ENCODE assay signal across 16 cellular contexts in genomic region chr4:127936974-127937373, GRCh38. TPM values are rescaled to one million over a fixed set of nuclear protein-coding genes. Genes with fewer than 3 reads are reported as not detected.
DNase-seq lines count a peak whose midpoint lies in the region; ATAC-seq, FAIRE-seq and TF ChIP-seq lines count a peak whose summit lies in the region.
"Had no signal": no experiment of that assay in that cellular context is flagged by ENCODE, and none has a peak within 500 bp of the region (broad histone marks: within the 10 kb centered on the region; RNA-seq: fewer than 3 reads in every experiment).

No MANE protein-coding gene starts in this region.

- CTCF ChIA-PET in activated CD4-positive, alpha-beta T cell treated with anti-CD3 and anti-CD28 coated beads for 36 hours (lab: Charles Lee) = interaction anchor here (1.0 kb wide), 1 partner anchor 28 kb away, joined by 4 read pairs; the partner anchor contains the start of genes ABHD18 and MFSD8
- CTCF ChIA-PET in PC-3 (lab: Charles Lee) = no interaction called here

- POLR2A ChIA-PET in activated CD4-positive, alpha-beta T cell treated with anti-CD3 and anti-CD28 coated beads for 36 hours (lab: Charles Lee) = no interaction called here
- POLR2A ChIA-PET in PC-3 (lab: Charles Lee; ENCODE audit: unreplicated experiment) = no interaction called here

- no peak overlapping the region for H3K27ac Mint-ChIP-seq in activated CD4-positive, alpha-beta T cell treated with anti-CD3 and anti-CD28 coated beads for 36 hours
- H3K27ac Mint-ChIP-seq in chondrocyte (ENCODE audit: unreplicated experiment) = peak overlapping the region; percentile 88
- H3K27ac Mint-ChIP-seq in T-helper 2 cell treated with Interferon-gamma antibody and Interleukin-4, amounts not matched to agents 5 μg/mL and 100 μg/mL, for 36 hours = no peak overlapping the region

- no peaks in the 10 kb centered on the region for H3K27me3 Mint-ChIP-seq in activated CD4-positive, alpha-beta T cell treated with anti-CD3 and anti-CD28 coated beads for 36 hours
- H3K27me3 Mint-ChIP-seq in chondrocyte (ENCODE audit: low read depth) = no peaks in the 10 kb centered on the region
- H3K27me3 Mint-ChIP-seq in T-helper 2 cell treated with Interferon-gamma antibody and Interleukin-4, amounts not matched to agents 5 μg/mL and 100 μg/mL, for 36 hours (ENCODE audit: low read depth) = no peaks in the 10 kb centered on the region

- peaks cover 13% of the 10 kb centered on the region for H3K36me3 Mint-ChIP-seq in activated CD4-positive, alpha-beta T cell treated with anti-CD3 and anti-CD28 coated beads for 36 hours (ENCODE audit: low read depth)
- peaks cover 8% of the 10 kb centered on the region for H3K36me3 Mint-ChIP-seq in chondrocyte (ENCODE audit: low read depth)
- peaks cover 11% of the 10 kb centered on the region for H3K36me3 Mint-ChIP-seq in T-helper 2 cell treated with Interferon-gamma antibody and Interleukin-4, amounts not matched to agents 5 μg/mL and 100 μg/mL, for 36 hours (ENCODE audit: low read depth)

- H3K79me2 ChIP-seq in PC-3 (ENCODE audit: low read length) = no peaks in the 10 kb centered on the region

- H3K27ac ChIP-seq in PC-3 (ENCODE audit: low read length) (no peak overlapping the region), kidney (ENCODE audit: low read depth in 2 of 2, low read length in 2 of 2) (no peak overlapping the region)
- H3K27ac ChIP-seq: 22Rv1, tibial artery had no signal

- H3K9me3 Mint-ChIP-seq in activated CD4-positive, alpha-beta T cell treated with anti-CD3 and anti-CD28 coated beads for 36 hours (ENCODE audit: low read depth) = no peaks in the 10 kb centered on the region
- no peaks in the 10 kb centered on the region for H3K9me3 Mint-ChIP-seq in chondrocyte (ENCODE audit: low read depth)
- H3K9me3 Mint-ChIP-seq in T-helper 2 cell treated with Interferon-gamma antibody and Interleukin-4, amounts not matched to agents 5 μg/mL and 100 μg/mL, for 36 hours = no peaks in the 10 kb centered on the region
- H3K9me3 Mint-ChIP-seq: nephron progenitor cell had no signal

- no peak overlapping the region for H3K4me2 ChIP-seq in PC-3 (ENCODE audit: low read length)

- H3F3A ChIP-seq in PC-3 (ENCODE audit: low read length, unreplicated experiment) = no peaks in the 10 kb centered on the region

- H3K4me3 ChIP-seq in PC-3 (ENCODE audit: low read length) = no peak overlapping the region
- H3K4me3 ChIP-seq in kidney (ENCODE audit: low read length in 2 of 2) = no peak overlapping the region
- H3K4me3 ChIP-seq: tibial artery had no signal

- no peak for DNase-seq in activated CD4-positive, alpha-beta T cell treated with anti-CD3 and anti-CD28 coated beads for 36 hours
- DNase-seq in activated CD4-positive, alpha-beta T cell treated with anti-CD3 and anti-CD28 coated beads for 1 hour = no peak
- DNase-seq in PC-3 (peak; percentile 21), chondrocyte (ENCODE audit: low spot score) (no peak), renal cortical epithelial cell (ENCODE audit: low read depth) (peak; percentile 14), kidney (no peak)
- no peak for DNase-seq in T-helper 2 cell treated with Interferon-gamma antibody and Interleukin-4, amounts not matched to agents 5 μg/mL and 100 μg/mL, for 36 hours (ENCODE audit: low spot score)
- DNase-seq: activated naive CD4-positive, alpha-beta T cell treated with Interleukin-2 at 50 U/mL for 16 hours; NCI-H1092; NCI-H2171 treated with DMSO at 0.1 percent for 48 hours; nephron progenitor cell; Right ventricle myocardium superior; stimulated activated CD8-positive, alpha-beta memory T cell treated with anti-CD3 and anti-CD28 coated beads, Interleukin-4, amount 100 ng/mL, for 48 hours; tibial artery had no signal

- peaks cover 7% of the 10 kb centered on the region for H3K4me1 Mint-ChIP-seq in activated CD4-positive, alpha-beta T cell treated with anti-CD3 and anti-CD28 coated beads for 36 hours
- H3K4me1 Mint-ChIP-seq in chondrocyte (ENCODE audit: low read depth) = peaks cover 26% of the 10 kb centered on the region
- H3K4me1 Mint-ChIP-seq in T-helper 2 cell treated with Interferon-gamma antibody and Interleukin-4, amounts not matched to agents 5 μg/mL and 100 μg/mL, for 36 hours (ENCODE audit: low read depth) = no peaks in the 10 kb centered on the region
- H3K4me1 Mint-ChIP-seq: nephron progenitor cell had no signal

- no peaks in the 10 kb centered on the region for H3K27me3 ChIP-seq in PC-3 (ENCODE audit: low read length)
- H3K27me3 ChIP-seq: tibial artery had no signal

- H3K9ac ChIP-seq in PC-3 (ENCODE audit: low read length) (no peak overlapping the region), kidney (ENCODE audit: low read length in 2 of 2) (no peak overlapping the region)

- FAIRE-seq in kidney (lab: Jason Lieb, UNC) = no peak

- H3K9me3 ChIP-seq in PC-3 (ENCODE audit: low read length) = no peaks in the 10 kb centered on the region
- no peaks in the 10 kb centered on the region for H3K9me3 ChIP-seq in kidney (ENCODE audit: control insufficient read depth in 1 of 2, low read length in 2 of 2)
- H3K9me3 ChIP-seq: tibial artery had no signal

- ATAC-seq in activated CD4-positive, alpha-beta T cell treated with anti-CD3 and anti-CD28 coated beads for 36 hours = peak; percentile 33
- ATAC-seq in PC-3 (peak; percentile 22; the same call in 1 of the 2 replicates), HG02840 (IDR thresholded peaks at IDR 0.05; ENCODE audit: low FRiP score, unreplicated experiment) (no peak)

- BruUV-seq in PC-3 (replicated peaks; lab: Mats Ljungman, UMichigan) = no TSS peak

- TF ChIP-seq CTCF in PC-3 (conservative IDR thresholded peaks at IDR 0.05; ENCODE audit: low read depth, low read length) (no peak), chondrocyte (IDR thresholded peaks at IDR 0.05) (no peak), kidney (IDR thresholded peaks at IDR 0.05; ENCODE audit: borderline replicate concordance, extremely low read depth, insufficient read depth) (no peak)

- no peak overlapping the region for H2AFZ ChIP-seq in PC-3 (ENCODE audit: low read length)

- no peaks in the 10 kb centered on the region for H3K9me2 ChIP-seq in PC-3 (replicated peaks; ENCODE audit: low read length)

- H3K4me1 ChIP-seq in PC-3 (ENCODE audit: insufficient read depth, low read length) (0 out of 2 replicates have a peak, but pooled peaks cover 6% of the 10 kb centered on the region), kidney (ENCODE audit: control insufficient read depth in 1 of 2, insufficient read depth in 1 of 2, low read depth in 1 of 2, low read length in 2 of 2) (no peaks in the 10 kb centered on the region)
- H3K4me1 ChIP-seq: tibial artery had no signal

- no peaks in the 10 kb centered on the region for H3K36me3 ChIP-seq in PC-3 (ENCODE audit: low read depth, low read length)
- H3K36me3 ChIP-seq in kidney (ENCODE audit: control insufficient read depth in 1 of 2, insufficient read depth in 2 of 2, low read length in 2 of 2) = peaks cover 3% of the 10 kb centered on the region in 2 donors

- intact Hi-C loops in activated CD4-positive, alpha-beta T cell treated with anti-CD3 and anti-CD28 coated beads for 36 hours (cut with DNase I, micrococcal nuclease) = no loop called here
- intact Hi-C loops in PC-3 (cut with micrococcal nuclease) (no loop called here), kidney (cut with DNase I) (no loop called here)

- H3K4me3 Mint-ChIP-seq in activated CD4-positive, alpha-beta T cell treated with anti-CD3 and anti-CD28 coated beads for 36 hours = no peak overlapping the region
- H3K4me3 Mint-ChIP-seq in chondrocyte (ENCODE audit: unreplicated experiment) = no peak overlapping the region
- no peak overlapping the region for H3K4me3 Mint-ChIP-seq in T-helper 2 cell treated with Interferon-gamma antibody and Interleukin-4, amounts not matched to agents 5 μg/mL and 100 μg/mL, for 36 hours
- H3K4me3 Mint-ChIP-seq: nephron progenitor cell had no signal

- H4K20me1 ChIP-seq in PC-3 (ENCODE audit: low read length) = no peaks in the 10 kb centered on the region

RNA-seq across cellular contexts. Expression of gene MFSD8, which starts 28.0 kb away (rescaled TPM):
- total RNA-seq in activated CD4-positive, alpha-beta T cell treated with anti-CD3 and anti-CD28 coated beads for 36 hours = 10 to 100 TPM; 10.2 to 13.8 TPM
- total RNA-seq in PC-3 (2014; rRNA removed) (12.3 and 12.8 TPM in 2 replicates), chondrocyte (16.4 to 20.6 TPM (median 17.2 TPM) in 3 replicates), renal cortical epithelial cell (12.9 and 20.7 TPM in 2 replicates), kidney (20.5 TPM)
- 6.6 TPM for polyA plus RNA-seq in kidney (ENCODE audit: insufficient read depth, low read depth, low replicate concordance)

RNA-seq across cellular contexts. Expression of gene ABHD18, which starts 28.2 kb away (rescaled TPM):
- 10 to 100 TPM; 23.5 to 24.2 TPM for total RNA-seq in activated CD4-positive, alpha-beta T cell treated with anti-CD3 and anti-CD28 coated beads for 36 hours
- total RNA-seq in PC-3 (2014; rRNA removed) (3.3 and 6.2 TPM in 2 replicates), chondrocyte (7.8 to 9.9 TPM (median 8.8 TPM) in 3 replicates), renal cortical epithelial cell (15.1 and 17.0 TPM in 2 replicates), kidney (12.3 TPM)
- 5.6 TPM for polyA plus RNA-seq in kidney (ENCODE audit: insufficient read depth, low read depth, low replicate concordance)

RNA-seq across cellular contexts. Expression of gene PLK4, which starts 56.3 kb away (rescaled TPM):
- 10 to 100 TPM; 44.4 to 52.3 TPM for total RNA-seq in activated CD4-positive, alpha-beta T cell treated with anti-CD3 and anti-CD28 coated beads for 36 hours
- total RNA-seq in PC-3 (2014; rRNA removed) = 42.5 and 54.5 TPM in 2 replicates
- total RNA-seq in chondrocyte = 3.1 to 6.8 TPM (median 3.1 TPM) in 3 replicates
- total RNA-seq in renal cortical epithelial cell = 2.7 and 11.3 TPM in 2 replicates
- 2.0 TPM for total RNA-seq in kidney
- 0.56 TPM for polyA plus RNA-seq in kidney (ENCODE audit: insufficient read depth, low read depth, low replicate concordance)

Comparison
In these comparisons a context has a peak if more than half of its experiments do, and no peak if none do; other contexts are left out.
1. DNase-seq: peak in PC-3 (single experiment) and renal cortical epithelial cell (single experiment); none in activated CD4-positive, alpha-beta T cell treated with anti-CD3 and anti-CD28 coated beads for 36 hours (single experiment), activated CD4-positive, alpha-beta T cell treated with anti-CD3 and anti-CD28 coated beads for 1 hour (single experiment), chondrocyte (single experiment), kidney (single experiment) and T-helper 2 cell treated with Interferon-gamma antibody and Interleukin-4, amounts not matched to agents 5 μg/mL and 100 μg/mL, for 36 hours (single experiment).